1 cellular context compared by ENCODE assay signal in the genomic region with DNA sequence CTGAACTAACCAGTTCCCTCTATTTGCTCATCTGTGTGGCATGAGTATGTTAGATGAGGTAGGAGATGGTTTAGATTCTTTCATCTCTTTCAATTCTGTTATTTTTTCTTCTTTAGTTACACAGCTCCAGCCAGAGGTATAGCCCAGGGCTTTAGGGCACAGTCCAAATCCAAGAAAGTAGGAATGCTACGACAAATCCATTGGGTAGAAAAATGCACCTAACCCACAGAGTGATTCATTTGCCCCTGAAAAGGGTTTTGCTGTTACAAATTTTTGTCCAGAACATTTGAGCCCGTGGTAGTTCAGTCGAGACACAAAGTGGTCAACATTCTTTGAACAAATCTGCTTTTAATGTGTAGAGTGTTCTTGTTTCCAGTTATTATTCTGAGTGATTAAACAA.
TF ChIP-seq lines count a peak whose summit lies in the region.

No MANE protein-coding gene starts in this region.

TF ChIP-seq in IMR-90, 13 proteins besides CTCF, POLR2A, EP300 and RAD21:
- TF ChIP-seq, protein P1, sequence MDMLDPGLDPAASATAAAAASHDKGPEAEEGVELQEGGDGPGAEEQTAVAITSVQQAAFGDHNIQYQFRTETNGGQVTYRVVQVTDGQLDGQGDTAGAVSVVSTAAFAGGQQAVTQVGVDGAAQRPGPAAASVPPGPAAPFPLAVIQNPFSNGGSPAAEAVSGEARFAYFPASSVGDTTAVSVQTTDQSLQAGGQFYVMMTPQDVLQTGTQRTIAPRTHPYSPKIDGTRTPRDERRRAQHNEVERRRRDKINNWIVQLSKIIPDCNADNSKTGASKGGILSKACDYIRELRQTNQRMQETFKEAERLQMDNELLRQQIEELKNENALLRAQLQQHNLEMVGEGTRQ (IDR thresholded peaks at IDR 0.05; ENCODE audit: low read depth, low read length): no peak
- TF ChIP-seq FOS (IDR thresholded peaks at IDR 0.05; ENCODE audit: low read depth, low read length) (no peak), RFX5 (IDR thresholded peaks at IDR 0.05; ENCODE audit: low read depth, low read length) (no peak), BHLHE40 (IDR thresholded peaks at IDR 0.05; ENCODE audit: low read depth, low read length) (no peak), MAZ (IDR thresholded peaks at IDR 0.05; ENCODE audit: borderline replicate concordance, low read depth, low read length) (no peak), RCOR1 (IDR thresholded peaks at IDR 0.05; ENCODE audit: insufficient replicate concordance, low read length) (no peak), ELK1 (IDR thresholded peaks at IDR 0.05; ENCODE audit: borderline replicate concordance, low read depth, low read length) (no peak)
